In the genomic region with DNA sequence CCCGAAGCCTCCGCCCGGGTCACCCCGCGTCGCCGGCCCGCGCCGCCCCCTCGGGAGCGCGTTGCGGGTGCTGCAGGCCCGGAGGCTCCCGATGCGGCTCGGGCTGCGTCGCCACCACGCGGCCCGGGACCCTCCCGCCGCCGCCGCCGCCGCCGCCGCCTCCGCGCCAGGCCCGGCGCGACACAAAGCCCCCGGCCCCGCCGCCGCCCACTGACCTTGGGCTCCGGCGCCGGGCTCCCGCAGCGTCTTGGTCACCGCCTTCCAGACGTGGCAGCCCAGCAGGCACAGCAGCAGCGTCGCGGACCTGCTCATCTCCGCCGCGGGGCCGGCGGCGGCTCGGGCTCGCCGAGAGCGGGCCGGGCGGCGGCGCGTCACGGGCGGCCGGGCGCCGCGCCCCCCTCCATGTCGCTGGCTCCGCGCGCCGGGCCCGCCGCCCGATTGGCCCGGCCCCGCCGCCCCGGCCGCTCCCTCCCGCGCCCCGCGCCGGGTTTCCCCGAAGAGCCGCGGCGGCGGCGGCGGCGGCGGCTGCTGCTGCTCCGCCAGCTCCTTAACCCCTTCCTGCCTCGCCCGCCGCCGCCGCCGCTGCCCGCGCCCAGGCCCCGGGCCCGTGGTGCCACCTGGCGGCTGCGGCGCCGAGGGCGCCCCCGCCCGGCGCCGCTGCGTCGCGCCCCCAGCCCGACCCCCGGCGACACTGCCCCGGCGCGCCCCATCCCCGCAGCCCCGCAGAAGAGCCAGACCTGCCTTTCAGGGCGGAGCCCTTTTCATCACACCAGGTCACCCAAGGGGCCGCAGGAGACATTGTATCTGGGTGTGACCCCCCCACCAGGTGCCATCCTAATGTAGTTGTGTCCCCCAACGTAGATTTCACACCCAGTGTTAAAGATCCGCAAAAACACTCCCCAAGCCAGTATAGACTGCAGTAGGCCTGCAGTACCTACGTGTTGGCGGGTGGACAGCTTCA, we compare ENCODE assay signal across 8 cellular contexts. TPM values are rescaled to one million over a fixed set of nuclear protein-coding genes. Genes with fewer than 3 reads are reported as not detected.
DNase-seq lines count a peak whose midpoint lies in the region; ATAC-seq lines count a peak whose summit lies in the region.

A gene (minus strand): TSS at position 549 of the 961 bp plus-strand sequence. CDS start 237 bp downstream, at position 312.

- ATAC-seq in GM21825 (IDR thresholded peaks at IDR 0.05; ENCODE audit: unreplicated experiment), result peak; percentile 62
- ATAC-seq in HG03439 (IDR thresholded peaks at IDR 0.05; ENCODE audit: unreplicated experiment), result no peak

- in situ Hi-C loops in Caki2 (cut with HindIII; ENCODE audit: low pct_unique_long_range_greater_than_20kb, low sequenced_read_pairs), result no loop called here
- in situ Hi-C loops in endometrial microvascular endothelial cells (cut with HindIII; ENCODE audit: inconsistent ontology term, low pct_unique_long_range_greater_than_20kb, low sequenced_read_pairs), result no loop called here

- DNase-seq in Caki2 (ENCODE audit: low read depth) (peak; percentile 32), NCI-H2227 (lab: John Stamatoyannopoulos, UW; ENCODE audit: unreplicated experiment) (peak; percentile 65), activated T-cell treated with anti-CD3 and anti-CD28 coated beads for 24 hours (ENCODE audit: low read depth) (peak; percentile 27), midbrain (lab: John Stamatoyannopoulos, UW) (peak; percentile 64)
- DNase-seq in stimulated activated CD8-positive, alpha-beta memory T cell treated with anti-CD3 and anti-CD28 coated beads, Interleukin-2, amount 100 ng/mL, for 1 hour (ENCODE audit: low read depth in 2 of 2), result peak; percentile 2 to 31

RNA-seq across cellular contexts. Expression of the gene that starts here (rescaled TPM):
- total RNA-seq in Caki2 (2014; rRNA removed; shearing (Covaris generic); ENCODE audit: low replicate concordance), result 9.3 and 13.2 TPM in 2 replicates
- 92.5 TPM for total RNA-seq in endometrial microvascular endothelial cells (ENCODE audit: inconsistent ontology term)
